ENCODE assay signal across 8 cellular contexts in the genomic region with DNA sequence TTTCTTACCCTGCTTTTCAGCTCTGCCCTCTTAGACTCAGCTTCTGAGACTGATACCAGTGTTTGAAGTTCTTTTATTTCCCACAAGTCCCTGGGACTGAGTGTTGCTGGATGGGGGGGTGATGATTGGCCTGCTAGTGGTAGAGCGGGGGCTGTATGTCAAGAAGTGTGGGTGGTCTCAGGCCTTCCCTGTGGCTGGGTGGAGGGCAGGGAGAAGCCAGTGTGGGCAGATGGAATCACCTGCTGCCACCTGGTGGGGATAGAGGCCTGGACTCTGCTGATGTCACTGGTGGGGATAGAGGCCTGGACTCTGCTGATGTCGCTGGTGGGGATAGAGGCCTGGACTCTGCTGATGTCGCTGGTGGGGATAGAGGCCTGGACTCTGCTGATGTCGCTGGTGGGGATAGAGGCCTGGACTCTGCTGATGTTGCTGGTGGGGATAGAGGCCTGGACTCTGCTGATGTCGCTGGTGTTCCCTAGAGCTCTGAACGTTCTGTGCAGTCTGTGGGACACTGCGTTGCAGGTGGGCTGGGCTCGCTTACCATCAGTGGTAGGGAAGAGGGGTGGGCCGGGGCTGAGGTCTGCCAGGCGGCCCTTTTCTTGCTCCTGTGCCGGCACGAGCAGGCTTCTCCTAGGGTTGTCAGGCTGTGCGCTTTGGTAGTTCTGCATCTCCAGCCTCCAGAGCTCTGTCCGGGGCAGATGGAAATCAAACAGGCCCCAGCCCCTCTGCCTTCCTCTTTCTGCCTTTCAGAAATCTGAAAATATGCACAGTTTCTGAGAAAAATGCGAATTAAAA.
A peak's percentile ranks its signal among the peaks of the same experiment; 100 is the strongest.
DNase-seq lines count a peak whose midpoint lies in the region; ATAC-seq and TF ChIP-seq lines count a peak whose summit lies in the region.

No MANE protein-coding gene starts in this region.

- peak overlapping the region; percentile 81 to 83 (median 82) for H3K27ac ChIP-seq in gastrocnemius medialis

- H3K9me3 ChIP-seq in gastrocnemius medialis = no peaks in the 10 kb centered on the region

- peaks cover 4% of the 10 kb centered on the region for H3K36me3 Mint-ChIP-seq in activated CD8-positive, alpha-beta memory T cell treated with anti-CD3 and anti-CD28 coated beads, Interleukin-2, amount 10 ng/mL, durations not matched to agents 7 days and 5 days

- CTCF ChIA-PET in activated CD8-positive, alpha-beta memory T cell treated with anti-CD3 and anti-CD28 coated beads, Interleukin-2, amount 10 ng/mL, durations not matched to agents 7 days and 5 days (lab: Charles Lee) = interaction anchor here (0.7 to 8.2 kb wide), 11 partner anchors 8 to 312 kb away, joined by 3 to 65 read pairs (median 4); no protein-coding TSS in a partner anchor

- H3K27me3 Mint-ChIP-seq in activated CD8-positive, alpha-beta memory T cell treated with anti-CD3 and anti-CD28 coated beads, Interleukin-2, amount 10 ng/mL, durations not matched to agents 7 days and 5 days = no peaks in the 10 kb centered on the region

- peaks cover 5% of the 10 kb centered on the region for H3K4me1 Mint-ChIP-seq in activated CD8-positive, alpha-beta memory T cell treated with anti-CD3 and anti-CD28 coated beads, Interleukin-2, amount 10 ng/mL, durations not matched to agents 7 days and 5 days

- peak; percentile 23 for DNase-seq in stimulated activated CD4-positive, alpha-beta T cell treated with anti-CD3 and anti-CD28 coated beads, Interleukin-12 subunit alpha, Interleukin-12 subunit beta, amount 100 ng/mL, for 4 hours
- DNase-seq in stimulated activated CD4-positive, alpha-beta T cell treated with anti-CD3 and anti-CD28 coated beads, Interleukin-1b, Interleukin-23, amount 100 ng/mL, for 48 hours = no peak
- DNase-seq in MV-4-11 (lab: John Stamatoyannopoulos, UW) = peak; percentile 22
- peak; percentile 59 for DNase-seq in activated CD8-positive, alpha-beta memory T cell treated with anti-CD3 and anti-CD28 coated beads, Interleukin-2, amount 10 ng/mL, durations not matched to agents 7 days and 5 days
- peak; percentile 31 for DNase-seq in fibroblast of the aortic adventitia (ENCODE audit: low read depth)
- peak; percentile 26 to 73 for DNase-seq in gastrocnemius medialis
- no peak for DNase-seq in hepatic stellate cell (ENCODE audit: low spot score)

- in situ Hi-C loops in gastrocnemius medialis (cut with MboI; ENCODE audit: low sequenced_read_pairs in 4 of 4) = loop anchor here in 1 of 4 donors (10.0 to 25.0 kb wide), 2 partner anchors 52 to 304 kb away; a partner anchor contains a TSS

- H3K9me3 Mint-ChIP-seq in activated CD8-positive, alpha-beta memory T cell treated with anti-CD3 and anti-CD28 coated beads, Interleukin-2, amount 10 ng/mL, durations not matched to agents 7 days and 5 days (ENCODE audit: low read depth) = no peaks in the 10 kb centered on the region

- peaks cover 79 to 82% of the 10 kb centered on the region in 2 donors for H3K4me1 ChIP-seq in gastrocnemius medialis

- no peak overlapping the region for H3K4me3 Mint-ChIP-seq in activated CD8-positive, alpha-beta memory T cell treated with anti-CD3 and anti-CD28 coated beads, Interleukin-2, amount 10 ng/mL, durations not matched to agents 7 days and 5 days

- H3K36me3 ChIP-seq in gastrocnemius medialis = no peaks in the 10 kb centered on the region

- H3K27me3 ChIP-seq in gastrocnemius medialis = no peaks in the 10 kb centered on the region

- peak; percentile 51 for ATAC-seq in activated CD8-positive, alpha-beta memory T cell treated with anti-CD3 and anti-CD28 coated beads, Interleukin-2, amount 10 ng/mL, durations not matched to agents 7 days and 5 days
- peak; percentile 53 to 68 for ATAC-seq in gastrocnemius medialis
- no peak for ATAC-seq in HG03520 (IDR thresholded peaks at IDR 0.05; ENCODE audit: unreplicated experiment)

- H3K4me3 ChIP-seq in fibroblast of the aortic adventitia (ENCODE audit: low read depth, low read length) (no peak overlapping the region), gastrocnemius medialis (no peak overlapping the region)

- no peak overlapping the region for H3K27ac Mint-ChIP-seq in activated CD8-positive, alpha-beta memory T cell treated with anti-CD3 and anti-CD28 coated beads, Interleukin-2, amount 10 ng/mL, durations not matched to agents 7 days and 5 days

- peak; percentile 53 for TF ChIP-seq CTCF in fibroblast of the aortic adventitia (IDR thresholded peaks at IDR 0.05; ENCODE audit: insufficient read depth, low read length)
- peak; percentile 26 to 71 (median 56) for TF ChIP-seq CTCF in gastrocnemius medialis (IDR thresholded peaks at IDR 0.05 in 4 of 5, conservative IDR thresholded peaks at IDR 0.05 in 1 of 5)

- intact Hi-C loops in gastrocnemius medialis (cut with DNase I; ENCODE audit: low total_unique reads) = loop anchor here (10.0 kb wide), 1 partner anchor 302 kb away; a partner anchor contains a TSS

- TF ChIP-seq POLR2A in gastrocnemius medialis (IDR thresholded peaks at IDR 0.05) = no peak

Comparison
In these comparisons a context has a peak if more than half of its experiments do, and no peak if none do; other contexts are left out.
1. DNase-seq: peak in stimulated activated CD4-positive, alpha-beta T cell treated with anti-CD3 and anti-CD28 coated beads, Interleukin-12 subunit alpha, Interleukin-12 subunit beta, amount 100 ng/mL, for 4 hours (single experiment), MV-4-11 (single experiment), activated CD8-positive, alpha-beta memory T cell treated with anti-CD3 and anti-CD28 coated beads, Interleukin-2, amount 10 ng/mL, durations not matched to agents 7 days and 5 days (single experiment), fibroblast of the aortic adventitia (single experiment) and gastrocnemius medialis (2 of 2); none in stimulated activated CD4-positive, alpha-beta T cell treated with anti-CD3 and anti-CD28 coated beads, Interleukin-1b, Interleukin-23, amount 100 ng/mL, for 48 hours (single experiment) and hepatic stellate cell (single experiment).